ENCODE assay signal across 1 cellular context in the genomic region with DNA sequence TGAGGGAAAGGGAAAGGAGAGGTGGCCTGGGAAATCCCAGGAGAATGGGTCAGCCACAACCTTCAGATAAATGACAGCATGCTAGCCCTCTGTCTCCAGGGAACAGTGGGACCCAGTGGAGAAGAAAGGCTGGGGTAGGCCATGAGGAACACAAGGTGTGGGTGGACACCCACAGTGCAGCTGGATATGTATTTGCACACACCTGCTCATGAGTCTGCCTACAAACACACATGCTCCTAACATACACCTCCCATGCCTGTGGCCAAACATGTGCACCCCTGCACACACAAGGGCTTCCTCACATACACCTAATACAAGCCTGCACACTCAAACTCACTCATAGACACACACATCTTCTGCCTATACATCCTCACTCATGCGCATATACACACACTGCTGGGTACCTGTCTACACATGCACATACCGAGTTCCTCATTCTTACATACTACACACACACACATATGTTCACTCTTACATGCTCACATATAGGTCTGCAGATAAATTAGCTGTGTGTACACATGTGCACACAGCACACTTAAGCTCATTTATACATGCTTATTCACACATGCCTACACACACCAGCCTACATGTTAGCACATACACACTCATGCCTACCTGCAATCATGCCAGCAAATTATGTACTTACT.
TF ChIP-seq lines count a peak whose summit lies in the region.

No MANE protein-coding gene starts in this region.

TF ChIP-seq in H1, 55 proteins besides CTCF, POLR2A, EP300 and RAD21:
- TF ChIP-seq SUZ12 (IDR thresholded peaks at IDR 0.05; ENCODE audit: low read length) (no peak), TAF7 (optimal IDR thresholded peaks at IDR 0.05; ENCODE audit: borderline replicate concordance, low read depth, low read length) (no peak), HDAC2 (IDR thresholded peaks at IDR 0.05; ENCODE audit: borderline replicate concordance in 1 of 2, low read depth in 2 of 2, low read length in 2 of 2) (no peak), GTF2F1 (IDR thresholded peaks at IDR 0.05; ENCODE audit: borderline replicate concordance, low read depth, low read length) (no peak), RNF2 (IDR thresholded peaks at IDR 0.05; ENCODE audit: borderline replicate concordance, low read depth, low read length, missing control alignments, poor library complexity, severe bottlenecking) (no peak), CEBPB (IDR thresholded peaks at IDR 0.05; ENCODE audit: low read depth, low read length) (no peak), RFX5 (IDR thresholded peaks at IDR 0.05; ENCODE audit: borderline replicate concordance, low read depth, low read length) (no peak), SP1 (IDR thresholded peaks at IDR 0.05; ENCODE audit: low read depth, low read length) (no peak), TCF12 (IDR thresholded peaks at IDR 0.05; ENCODE audit: low read depth, low read length) (no peak)
- TF ChIP-seq, protein P1, sequence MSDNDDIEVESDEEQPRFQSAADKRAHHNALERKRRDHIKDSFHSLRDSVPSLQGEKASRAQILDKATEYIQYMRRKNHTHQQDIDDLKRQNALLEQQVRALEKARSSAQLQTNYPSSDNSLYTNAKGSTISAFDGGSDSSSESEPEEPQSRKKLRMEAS (IDR thresholded peaks at IDR 0.05): no peak
- TF ChIP-seq, protein P2, sequence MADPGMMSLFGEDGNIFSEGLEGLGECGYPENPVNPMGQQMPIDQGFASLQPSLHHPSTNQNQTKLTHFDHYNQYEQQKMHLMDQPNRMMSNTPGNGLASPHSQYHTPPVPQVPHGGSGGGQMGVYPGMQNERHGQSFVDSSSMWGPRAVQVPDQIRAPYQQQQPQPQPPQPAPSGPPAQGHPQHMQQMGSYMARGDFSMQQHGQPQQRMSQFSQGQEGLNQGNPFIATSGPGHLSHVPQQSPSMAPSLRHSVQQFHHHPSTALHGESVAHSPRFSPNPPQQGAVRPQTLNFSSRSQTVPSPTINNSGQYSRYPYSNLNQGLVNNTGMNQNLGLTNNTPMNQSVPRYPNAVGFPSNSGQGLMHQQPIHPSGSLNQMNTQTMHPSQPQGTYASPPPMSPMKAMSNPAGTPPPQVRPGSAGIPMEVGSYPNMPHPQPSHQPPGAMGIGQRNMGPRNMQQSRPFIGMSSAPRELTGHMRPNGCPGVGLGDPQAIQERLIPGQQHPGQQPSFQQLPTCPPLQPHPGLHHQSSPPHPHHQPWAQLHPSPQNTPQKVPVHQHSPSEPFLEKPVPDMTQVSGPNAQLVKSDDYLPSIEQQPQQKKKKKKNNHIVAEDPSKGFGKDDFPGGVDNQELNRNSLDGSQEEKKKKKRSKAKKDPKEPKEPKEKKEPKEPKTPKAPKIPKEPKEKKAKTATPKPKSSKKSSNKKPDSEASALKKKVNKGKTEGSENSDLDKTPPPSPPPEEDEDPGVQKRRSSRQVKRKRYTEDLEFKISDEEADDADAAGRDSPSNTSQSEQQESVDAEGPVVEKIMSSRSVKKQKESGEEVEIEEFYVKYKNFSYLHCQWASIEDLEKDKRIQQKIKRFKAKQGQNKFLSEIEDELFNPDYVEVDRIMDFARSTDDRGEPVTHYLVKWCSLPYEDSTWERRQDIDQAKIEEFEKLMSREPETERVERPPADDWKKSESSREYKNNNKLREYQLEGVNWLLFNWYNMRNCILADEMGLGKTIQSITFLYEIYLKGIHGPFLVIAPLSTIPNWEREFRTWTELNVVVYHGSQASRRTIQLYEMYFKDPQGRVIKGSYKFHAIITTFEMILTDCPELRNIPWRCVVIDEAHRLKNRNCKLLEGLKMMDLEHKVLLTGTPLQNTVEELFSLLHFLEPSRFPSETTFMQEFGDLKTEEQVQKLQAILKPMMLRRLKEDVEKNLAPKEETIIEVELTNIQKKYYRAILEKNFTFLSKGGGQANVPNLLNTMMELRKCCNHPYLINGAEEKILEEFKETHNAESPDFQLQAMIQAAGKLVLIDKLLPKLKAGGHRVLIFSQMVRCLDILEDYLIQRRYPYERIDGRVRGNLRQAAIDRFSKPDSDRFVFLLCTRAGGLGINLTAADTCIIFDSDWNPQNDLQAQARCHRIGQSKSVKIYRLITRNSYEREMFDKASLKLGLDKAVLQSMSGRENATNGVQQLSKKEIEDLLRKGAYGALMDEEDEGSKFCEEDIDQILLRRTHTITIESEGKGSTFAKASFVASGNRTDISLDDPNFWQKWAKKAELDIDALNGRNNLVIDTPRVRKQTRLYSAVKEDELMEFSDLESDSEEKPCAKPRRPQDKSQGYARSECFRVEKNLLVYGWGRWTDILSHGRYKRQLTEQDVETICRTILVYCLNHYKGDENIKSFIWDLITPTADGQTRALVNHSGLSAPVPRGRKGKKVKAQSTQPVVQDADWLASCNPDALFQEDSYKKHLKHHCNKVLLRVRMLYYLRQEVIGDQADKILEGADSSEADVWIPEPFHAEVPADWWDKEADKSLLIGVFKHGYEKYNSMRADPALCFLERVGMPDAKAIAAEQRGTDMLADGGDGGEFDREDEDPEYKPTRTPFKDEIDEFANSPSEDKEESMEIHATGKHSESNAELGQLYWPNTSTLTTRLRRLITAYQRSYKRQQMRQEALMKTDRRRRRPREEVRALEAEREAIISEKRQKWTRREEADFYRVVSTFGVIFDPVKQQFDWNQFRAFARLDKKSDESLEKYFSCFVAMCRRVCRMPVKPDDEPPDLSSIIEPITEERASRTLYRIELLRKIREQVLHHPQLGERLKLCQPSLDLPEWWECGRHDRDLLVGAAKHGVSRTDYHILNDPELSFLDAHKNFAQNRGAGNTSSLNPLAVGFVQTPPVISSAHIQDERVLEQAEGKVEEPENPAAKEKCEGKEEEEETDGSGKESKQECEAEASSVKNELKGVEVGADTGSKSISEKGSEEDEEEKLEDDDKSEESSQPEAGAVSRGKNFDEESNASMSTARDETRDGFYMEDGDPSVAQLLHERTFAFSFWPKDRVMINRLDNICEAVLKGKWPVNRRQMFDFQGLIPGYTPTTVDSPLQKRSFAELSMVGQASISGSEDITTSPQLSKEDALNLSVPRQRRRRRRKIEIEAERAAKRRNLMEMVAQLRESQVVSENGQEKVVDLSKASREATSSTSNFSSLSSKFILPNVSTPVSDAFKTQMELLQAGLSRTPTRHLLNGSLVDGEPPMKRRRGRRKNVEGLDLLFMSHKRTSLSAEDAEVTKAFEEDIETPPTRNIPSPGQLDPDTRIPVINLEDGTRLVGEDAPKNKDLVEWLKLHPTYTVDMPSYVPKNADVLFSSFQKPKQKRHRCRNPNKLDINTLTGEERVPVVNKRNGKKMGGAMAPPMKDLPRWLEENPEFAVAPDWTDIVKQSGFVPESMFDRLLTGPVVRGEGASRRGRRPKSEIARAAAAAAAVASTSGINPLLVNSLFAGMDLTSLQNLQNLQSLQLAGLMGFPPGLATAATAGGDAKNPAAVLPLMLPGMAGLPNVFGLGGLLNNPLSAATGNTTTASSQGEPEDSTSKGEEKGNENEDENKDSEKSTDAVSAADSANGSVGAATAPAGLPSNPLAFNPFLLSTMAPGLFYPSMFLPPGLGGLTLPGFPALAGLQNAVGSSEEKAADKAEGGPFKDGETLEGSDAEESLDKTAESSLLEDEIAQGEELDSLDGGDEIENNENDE (IDR thresholded peaks at IDR 0.05; ENCODE audit: insufficient replicate concordance, low read length): no peak
